ENCODE assay signal across 1 cellular context in the genomic region with DNA sequence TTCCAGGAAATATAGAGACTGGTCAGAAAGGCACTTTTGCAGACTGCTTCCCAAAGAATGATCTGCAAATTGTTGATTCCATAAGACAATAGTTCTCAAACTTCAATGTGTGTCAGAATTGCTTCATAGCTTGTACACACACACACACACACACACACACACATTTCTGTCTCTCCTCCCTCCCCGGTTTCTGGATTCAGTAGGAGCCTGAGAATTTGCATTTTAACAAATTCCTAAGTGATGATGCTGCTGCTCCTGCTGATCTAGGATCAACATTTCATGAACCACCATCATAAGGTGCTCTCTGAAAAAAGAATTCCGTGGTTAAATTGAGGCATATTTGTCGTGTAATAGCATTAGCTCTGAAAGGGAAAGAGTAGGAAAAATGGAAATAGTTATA.
A peak's percentile ranks its signal among the peaks of the same experiment; 100 is the strongest.
TF ChIP-seq lines count a peak whose summit lies in the region.

No MANE protein-coding gene starts in this region.

TF ChIP-seq in H1, 55 proteins besides CTCF, POLR2A, EP300 and RAD21 (continued from another document):
- TF ChIP-seq, protein P1, sequence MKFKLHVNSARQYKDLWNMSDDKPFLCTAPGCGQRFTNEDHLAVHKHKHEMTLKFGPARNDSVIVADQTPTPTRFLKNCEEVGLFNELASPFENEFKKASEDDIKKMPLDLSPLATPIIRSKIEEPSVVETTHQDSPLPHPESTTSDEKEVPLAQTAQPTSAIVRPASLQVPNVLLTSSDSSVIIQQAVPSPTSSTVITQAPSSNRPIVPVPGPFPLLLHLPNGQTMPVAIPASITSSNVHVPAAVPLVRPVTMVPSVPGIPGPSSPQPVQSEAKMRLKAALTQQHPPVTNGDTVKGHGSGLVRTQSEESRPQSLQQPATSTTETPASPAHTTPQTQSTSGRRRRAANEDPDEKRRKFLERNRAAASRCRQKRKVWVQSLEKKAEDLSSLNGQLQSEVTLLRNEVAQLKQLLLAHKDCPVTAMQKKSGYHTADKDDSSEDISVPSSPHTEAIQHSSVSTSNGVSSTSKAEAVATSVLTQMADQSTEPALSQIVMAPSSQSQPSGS (IDR thresholded peaks at IDR 0.05; ENCODE audit: low read length), result no peak
- TF ChIP-seq JUN (IDR thresholded peaks at IDR 0.05; ENCODE audit: low read depth, low read length) (peak; percentile 87), CHD1 (IDR thresholded peaks at IDR 0.05; ENCODE audit: low read depth, low read length) (no peak), TEAD4 (IDR thresholded peaks at IDR 0.05; ENCODE audit: low read depth, low read length) (peak; percentile 85), YY1 (IDR thresholded peaks at IDR 0.05; ENCODE audit: low read depth, low read length) (no peak), NANOG (IDR thresholded peaks at IDR 0.05; ENCODE audit: insufficient read depth, low read depth, low read length, poor library complexity, severe bottlenecking) (no peak), HDAC6 (IDR thresholded peaks at IDR 0.05; ENCODE audit: low read depth, low read length) (no peak), FOSL1 (IDR thresholded peaks at IDR 0.05; ENCODE audit: insufficient read depth, low read depth, low read length) (no peak), KDM1A (IDR thresholded peaks at IDR 0.05; ENCODE audit: borderline replicate concordance, low read length) (no peak), CREB1 (IDR thresholded peaks at IDR 0.05) (peak; percentile 36; the same call in 1 of the 2 replicates), CBX8 (IDR thresholded peaks at IDR 0.05; ENCODE audit: borderline replicate concordance, low read depth, low read length) (no peak), MAX (IDR thresholded peaks at IDR 0.05) (no peak), SRF (IDR thresholded peaks at IDR 0.05; ENCODE audit: low read depth, low read length) (no peak), EZH2 (IDR thresholded peaks at IDR 0.05; ENCODE audit: low read depth, low read length, severe bottlenecking) (no peak), GABPA (IDR thresholded peaks at IDR 0.05; ENCODE audit: borderline replicate concordance, insufficient read depth, low read length) (no peak), POU5F1 (IDR thresholded peaks at IDR 0.05; ENCODE audit: low read depth, low read length) (no peak), CEBPB (IDR thresholded peaks at IDR 0.05; ENCODE audit: low read depth, low read length) (peak; percentile 61; the same call in 1 of the 2 replicates), TCF12 (IDR thresholded peaks at IDR 0.05; ENCODE audit: low read depth, low read length) (no peak), TAF1 (IDR thresholded peaks at IDR 0.05; ENCODE audit: low read depth, low read length) (no peak), SUZ12 (IDR thresholded peaks at IDR 0.05; ENCODE audit: low read length) (no peak), RBBP5 (IDR thresholded peaks at IDR 0.05; ENCODE audit: borderline replicate concordance, low read depth, low read length) (no peak), USF2 (IDR thresholded peaks at IDR 0.05; ENCODE audit: low read length) (no peak), SP4 (IDR thresholded peaks at IDR 0.05; ENCODE audit: low read length) (no peak), TAF7 (optimal IDR thresholded peaks at IDR 0.05; ENCODE audit: borderline replicate concordance, low read depth, low read length) (no peak), JUND (IDR thresholded peaks at IDR 0.05; ENCODE audit: low read length) (peak; percentile 96), TBP (IDR thresholded peaks at IDR 0.05; ENCODE audit: low read depth, low read length) (no peak), POLR2AphosphoS5 (IDR thresholded peaks at IDR 0.05; ENCODE audit: low read depth, low read length) (no peak), BACH1 (IDR thresholded peaks at IDR 0.05; ENCODE audit: low read length) (no peak), SIX5 (IDR thresholded peaks at IDR 0.05; ENCODE audit: low read depth, low read length) (no peak), ASH2L (IDR thresholded peaks at IDR 0.05; ENCODE audit: low read length) (no peak), ZNF274 (IDR thresholded peaks at IDR 0.05; ENCODE audit: borderline replicate concordance, extremely low read depth, low read length) (no peak), SP2 (IDR thresholded peaks at IDR 0.05; ENCODE audit: low read length) (no peak), RNF2 (IDR thresholded peaks at IDR 0.05; ENCODE audit: borderline replicate concordance, low read depth, low read length, missing control alignments, poor library complexity, severe bottlenecking) (no peak), BRCA1 (IDR thresholded peaks at IDR 0.05; ENCODE audit: low read depth, low read length) (no peak), NRF1 (IDR thresholded peaks at IDR 0.05; ENCODE audit: low read depth, low read length) (no peak), KDM5A (IDR thresholded peaks at IDR 0.05; ENCODE audit: low read length) (no peak), MAFK (IDR thresholded peaks at IDR 0.05; ENCODE audit: low read depth, low read length) (no peak), CHD2 (IDR thresholded peaks at IDR 0.05; ENCODE audit: low read length) (no peak), SP1 (IDR thresholded peaks at IDR 0.05; ENCODE audit: low read depth, low read length) (no peak), CTBP2 (IDR thresholded peaks at IDR 0.05; ENCODE audit: borderline replicate concordance, insufficient read depth, insufficient read length, low read length) (no peak), SIRT6 (IDR thresholded peaks at IDR 0.05; ENCODE audit: low read length) (no peak)
- TF ChIP-seq, protein P2, sequence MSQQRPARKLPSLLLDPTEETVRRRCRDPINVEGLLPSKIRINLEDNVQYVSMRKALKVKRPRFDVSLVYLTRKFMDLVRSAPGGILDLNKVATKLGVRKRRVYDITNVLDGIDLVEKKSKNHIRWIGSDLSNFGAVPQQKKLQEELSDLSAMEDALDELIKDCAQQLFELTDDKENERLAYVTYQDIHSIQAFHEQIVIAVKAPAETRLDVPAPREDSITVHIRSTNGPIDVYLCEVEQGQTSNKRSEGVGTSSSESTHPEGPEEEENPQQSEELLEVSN (IDR thresholded peaks at IDR 0.05), result no peak
- TF ChIP-seq, protein P3, sequence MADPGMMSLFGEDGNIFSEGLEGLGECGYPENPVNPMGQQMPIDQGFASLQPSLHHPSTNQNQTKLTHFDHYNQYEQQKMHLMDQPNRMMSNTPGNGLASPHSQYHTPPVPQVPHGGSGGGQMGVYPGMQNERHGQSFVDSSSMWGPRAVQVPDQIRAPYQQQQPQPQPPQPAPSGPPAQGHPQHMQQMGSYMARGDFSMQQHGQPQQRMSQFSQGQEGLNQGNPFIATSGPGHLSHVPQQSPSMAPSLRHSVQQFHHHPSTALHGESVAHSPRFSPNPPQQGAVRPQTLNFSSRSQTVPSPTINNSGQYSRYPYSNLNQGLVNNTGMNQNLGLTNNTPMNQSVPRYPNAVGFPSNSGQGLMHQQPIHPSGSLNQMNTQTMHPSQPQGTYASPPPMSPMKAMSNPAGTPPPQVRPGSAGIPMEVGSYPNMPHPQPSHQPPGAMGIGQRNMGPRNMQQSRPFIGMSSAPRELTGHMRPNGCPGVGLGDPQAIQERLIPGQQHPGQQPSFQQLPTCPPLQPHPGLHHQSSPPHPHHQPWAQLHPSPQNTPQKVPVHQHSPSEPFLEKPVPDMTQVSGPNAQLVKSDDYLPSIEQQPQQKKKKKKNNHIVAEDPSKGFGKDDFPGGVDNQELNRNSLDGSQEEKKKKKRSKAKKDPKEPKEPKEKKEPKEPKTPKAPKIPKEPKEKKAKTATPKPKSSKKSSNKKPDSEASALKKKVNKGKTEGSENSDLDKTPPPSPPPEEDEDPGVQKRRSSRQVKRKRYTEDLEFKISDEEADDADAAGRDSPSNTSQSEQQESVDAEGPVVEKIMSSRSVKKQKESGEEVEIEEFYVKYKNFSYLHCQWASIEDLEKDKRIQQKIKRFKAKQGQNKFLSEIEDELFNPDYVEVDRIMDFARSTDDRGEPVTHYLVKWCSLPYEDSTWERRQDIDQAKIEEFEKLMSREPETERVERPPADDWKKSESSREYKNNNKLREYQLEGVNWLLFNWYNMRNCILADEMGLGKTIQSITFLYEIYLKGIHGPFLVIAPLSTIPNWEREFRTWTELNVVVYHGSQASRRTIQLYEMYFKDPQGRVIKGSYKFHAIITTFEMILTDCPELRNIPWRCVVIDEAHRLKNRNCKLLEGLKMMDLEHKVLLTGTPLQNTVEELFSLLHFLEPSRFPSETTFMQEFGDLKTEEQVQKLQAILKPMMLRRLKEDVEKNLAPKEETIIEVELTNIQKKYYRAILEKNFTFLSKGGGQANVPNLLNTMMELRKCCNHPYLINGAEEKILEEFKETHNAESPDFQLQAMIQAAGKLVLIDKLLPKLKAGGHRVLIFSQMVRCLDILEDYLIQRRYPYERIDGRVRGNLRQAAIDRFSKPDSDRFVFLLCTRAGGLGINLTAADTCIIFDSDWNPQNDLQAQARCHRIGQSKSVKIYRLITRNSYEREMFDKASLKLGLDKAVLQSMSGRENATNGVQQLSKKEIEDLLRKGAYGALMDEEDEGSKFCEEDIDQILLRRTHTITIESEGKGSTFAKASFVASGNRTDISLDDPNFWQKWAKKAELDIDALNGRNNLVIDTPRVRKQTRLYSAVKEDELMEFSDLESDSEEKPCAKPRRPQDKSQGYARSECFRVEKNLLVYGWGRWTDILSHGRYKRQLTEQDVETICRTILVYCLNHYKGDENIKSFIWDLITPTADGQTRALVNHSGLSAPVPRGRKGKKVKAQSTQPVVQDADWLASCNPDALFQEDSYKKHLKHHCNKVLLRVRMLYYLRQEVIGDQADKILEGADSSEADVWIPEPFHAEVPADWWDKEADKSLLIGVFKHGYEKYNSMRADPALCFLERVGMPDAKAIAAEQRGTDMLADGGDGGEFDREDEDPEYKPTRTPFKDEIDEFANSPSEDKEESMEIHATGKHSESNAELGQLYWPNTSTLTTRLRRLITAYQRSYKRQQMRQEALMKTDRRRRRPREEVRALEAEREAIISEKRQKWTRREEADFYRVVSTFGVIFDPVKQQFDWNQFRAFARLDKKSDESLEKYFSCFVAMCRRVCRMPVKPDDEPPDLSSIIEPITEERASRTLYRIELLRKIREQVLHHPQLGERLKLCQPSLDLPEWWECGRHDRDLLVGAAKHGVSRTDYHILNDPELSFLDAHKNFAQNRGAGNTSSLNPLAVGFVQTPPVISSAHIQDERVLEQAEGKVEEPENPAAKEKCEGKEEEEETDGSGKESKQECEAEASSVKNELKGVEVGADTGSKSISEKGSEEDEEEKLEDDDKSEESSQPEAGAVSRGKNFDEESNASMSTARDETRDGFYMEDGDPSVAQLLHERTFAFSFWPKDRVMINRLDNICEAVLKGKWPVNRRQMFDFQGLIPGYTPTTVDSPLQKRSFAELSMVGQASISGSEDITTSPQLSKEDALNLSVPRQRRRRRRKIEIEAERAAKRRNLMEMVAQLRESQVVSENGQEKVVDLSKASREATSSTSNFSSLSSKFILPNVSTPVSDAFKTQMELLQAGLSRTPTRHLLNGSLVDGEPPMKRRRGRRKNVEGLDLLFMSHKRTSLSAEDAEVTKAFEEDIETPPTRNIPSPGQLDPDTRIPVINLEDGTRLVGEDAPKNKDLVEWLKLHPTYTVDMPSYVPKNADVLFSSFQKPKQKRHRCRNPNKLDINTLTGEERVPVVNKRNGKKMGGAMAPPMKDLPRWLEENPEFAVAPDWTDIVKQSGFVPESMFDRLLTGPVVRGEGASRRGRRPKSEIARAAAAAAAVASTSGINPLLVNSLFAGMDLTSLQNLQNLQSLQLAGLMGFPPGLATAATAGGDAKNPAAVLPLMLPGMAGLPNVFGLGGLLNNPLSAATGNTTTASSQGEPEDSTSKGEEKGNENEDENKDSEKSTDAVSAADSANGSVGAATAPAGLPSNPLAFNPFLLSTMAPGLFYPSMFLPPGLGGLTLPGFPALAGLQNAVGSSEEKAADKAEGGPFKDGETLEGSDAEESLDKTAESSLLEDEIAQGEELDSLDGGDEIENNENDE (IDR thresholded peaks at IDR 0.05; ENCODE audit: insufficient replicate concordance, low read length), result no peak
